In the genomic region with DNA sequence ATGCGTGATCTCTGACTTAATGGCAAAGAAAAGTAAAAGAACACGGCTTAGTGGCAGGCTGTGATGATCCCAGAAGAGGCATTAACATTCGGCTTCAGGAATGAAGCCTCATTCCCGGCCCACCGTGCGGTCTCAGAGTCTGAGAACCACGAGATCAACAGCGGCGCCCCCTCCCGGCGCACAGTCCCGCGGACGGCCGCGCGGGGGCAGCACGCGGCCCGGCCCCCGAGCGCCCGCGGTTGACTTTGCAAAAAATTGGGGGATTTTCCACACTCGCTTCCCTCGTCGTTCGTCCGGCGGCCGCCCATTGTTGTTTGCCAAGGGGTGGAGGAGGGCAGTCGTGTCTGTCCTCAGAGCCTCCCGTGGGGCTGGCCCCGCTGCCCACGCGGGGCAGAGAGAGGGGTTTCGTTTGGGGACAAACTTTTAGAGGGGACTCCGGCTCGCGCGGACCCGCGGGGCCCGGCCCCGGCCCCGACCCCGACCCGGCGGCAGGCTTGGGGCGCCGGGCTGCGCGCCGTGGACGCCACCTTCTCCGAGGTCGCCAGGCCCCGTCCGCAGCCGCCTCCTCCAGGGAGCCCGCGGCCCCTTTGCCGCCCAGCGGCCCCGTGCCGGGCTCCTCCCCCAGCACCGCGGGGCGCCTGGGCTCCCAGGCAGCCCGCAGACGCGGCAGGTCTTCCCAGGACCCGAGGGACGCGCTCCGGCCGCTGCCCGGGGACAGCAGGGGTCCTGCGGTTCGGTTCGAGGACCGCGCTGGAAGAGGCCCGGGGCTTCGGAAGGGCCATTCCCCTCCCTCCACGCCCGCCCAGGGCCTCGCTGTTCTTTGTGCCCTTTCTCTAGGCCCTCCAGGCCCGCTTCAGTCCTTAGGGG, we compare ENCODE assay signal across 8 cellular contexts. TPM values are rescaled to one million over a fixed set of nuclear protein-coding genes. Genes with fewer than 3 reads are reported as not detected.
DNase-seq lines count a peak whose midpoint lies in the region; ATAC-seq and TF ChIP-seq lines count a peak whose summit lies in the region.

No MANE protein-coding gene starts in this region.

- H3K4me3 ChIP-seq in AG04450 (ENCODE audit: low read depth, low read length) = peak overlapping the region; percentile 61

- H3K27ac ChIP-seq in AG04450 (ENCODE audit: low read depth, low read length) = peak overlapping the region; percentile 21

- POLR2A ChIA-PET in AG04450 (lab: Yijun Ruan, JAX) = no interaction called here

- no peaks in the 10 kb centered on the region for H3K36me3 Mint-ChIP-seq in chondrocyte (ENCODE audit: low read depth)

- H3K27me3 ChIP-seq in AG04450 (ENCODE audit: control insufficient read depth, insufficient read depth, low read length) = no peaks in the 10 kb centered on the region

- H3K27ac Mint-ChIP-seq in chondrocyte (ENCODE audit: unreplicated experiment) = peak overlapping the region; percentile 57

- TF ChIP-seq CTCF in AG04450 (IDR thresholded peaks at IDR 0.05; ENCODE audit: low read depth, low read length) = peak; percentile 59
- TF ChIP-seq CTCF in chondrocyte (IDR thresholded peaks at IDR 0.05) = peak; percentile 98

- DNase-seq in AG04450 (ENCODE audit: low read depth, low spot score) (no peak), NCI-H2196 treated with DMSO at 0.1 percent for 48 hours (lab: John Stamatoyannopoulos, UW; ENCODE audit: unreplicated experiment) (peak; percentile 68), chondrocyte (ENCODE audit: low spot score) (peak; percentile 88), left kidney (ENCODE audit: low read depth, low spot score) (peak; percentile 93)
- peak; percentile 80 for DNase-seq in activated CD4-positive, CD25-positive, alpha-beta regulatory T cell treated with anti-CD3 and anti-CD28 coated beads, Interleukin-2, amount 50 U/mL, for 72 hours
- DNase-seq in stimulated activated CD4-positive, alpha-beta T cell treated with anti-CD3 and anti-CD28 coated beads, Interleukin-1b, Interleukin-23, amount 100 ng/mL, for 48 hours = peak; percentile 75

- H3K4me3 Mint-ChIP-seq in chondrocyte (ENCODE audit: unreplicated experiment) = peak overlapping the region; percentile 64

- peak; percentile 33 for ATAC-seq in HG03060 (IDR thresholded peaks at IDR 0.05; ENCODE audit: low read depth, unreplicated experiment)

- peak; percentile 42 for TF ChIP-seq POLR2A in GM18526 (IDR thresholded peaks at IDR 0.05; ENCODE audit: extremely low read depth, insufficient read length)

- peaks cover 12% of the 10 kb centered on the region for H3K4me1 Mint-ChIP-seq in chondrocyte (ENCODE audit: low read depth)

- CTCF ChIA-PET in AG04450 (lab: Charles Lee) = interaction anchor here (0.7 to 2.6 kb wide), 13 partner anchors 8 to 1528 kb away, joined by 3 to 11 read pairs (median 4); no protein-coding TSS in a partner anchor

- peaks cover 3% of the 10 kb centered on the region; the same call in 1 of the 2 replicates for H3K9me3 ChIP-seq in AG04450 (ENCODE audit: control insufficient read depth, insufficient read depth, low read length)

- H3K27me3 Mint-ChIP-seq in chondrocyte (ENCODE audit: low read depth) = no peaks in the 10 kb centered on the region

- H3K9me3 Mint-ChIP-seq in chondrocyte (ENCODE audit: low read depth) = no peaks in the 10 kb centered on the region

RNA-seq across cellular contexts. Expression of gene HS6ST1, which starts 3.3 kb away (rescaled TPM):
- polyA plus RNA-seq in AG04450 (2011; rRNA removed) = 22.4 and 34.1 TPM in 2 replicates
- 31.3 and 39.9 TPM in 2 replicates for polyA minus RNA-seq in AG04450 (2011; rRNA and poly(A)+ RNA removed)
- total RNA-seq in chondrocyte = 30.0 to 39.2 TPM (median 33.1 TPM) in 3 replicates
